ENCODE assay signal across 28 cellular contexts in genomic region chr4:48366611-48367010, GRCh38. TPM values are rescaled to one million over a fixed set of nuclear protein-coding genes. Genes with fewer than 3 reads are reported as not detected.
DNase-seq lines count a peak whose midpoint lies in the region; ATAC-seq, FAIRE-seq and TF ChIP-seq lines count a peak whose summit lies in the region.
"Had no signal": no experiment of that assay in that cellular context is flagged by ENCODE, and none has a peak within 500 bp of the region (broad histone marks: within the 10 kb centered on the region; RNA-seq: fewer than 3 reads in every experiment).

No MANE protein-coding gene starts in this region.

- DNase-seq in GM18507 (ENCODE audit: extremely low spot score, insufficient read length, low read depth) (no peak), pancreas (no peak)
- no peak for DNase-seq in activated CD8-positive, alpha-beta memory T cell treated with anti-CD3 and anti-CD28 coated beads, Interleukin-2, amount 50 U/mL, for 48 hours
- DNase-seq: ACHN; BE2C; Calu3; CD8-positive, alpha-beta memory T cell; DMS79 treated with DMSO at 0.1 percent for 48 hours; GM23248; H7; KBM-7; MG63; NCI-H1105 treated with DMSO at 0.1 percent for 48 hours; NCI-H146; NCI-H1930; NCI-H2107; NCI-H524 treated with DMSO at 0.1 percent for 48 hours; NCI-H774; PC-9; SJCRH30 had no signal

- no peak overlapping the region for H3K27ac Mint-ChIP-seq in activated T-helper 17 cell treated with anti-CD3 and anti-CD28 coated beads, Interleukin-2, amount 50 U/mL, for 72 hours
- H3K27ac Mint-ChIP-seq: CD14-positive monocyte had no signal

- H3K36me3 ChIP-seq in pancreas: no peaks in the 10 kb centered on the region
- H3K36me3 ChIP-seq: BE2C, MG63 had no signal

- H3K27me3 Mint-ChIP-seq in activated T-helper 17 cell treated with anti-CD3 and anti-CD28 coated beads, Interleukin-2, amount 50 U/mL, for 72 hours: no peaks in the 10 kb centered on the region
- H3K27me3 Mint-ChIP-seq: CD8-positive, alpha-beta memory T cell had no signal

- H3K9me3 Mint-ChIP-seq in activated T-helper 17 cell treated with anti-CD3 and anti-CD28 coated beads, Interleukin-2, amount 50 U/mL, for 72 hours: no peaks in the 10 kb centered on the region

- no peak overlapping the region for H3K4me3 Mint-ChIP-seq in activated T-helper 17 cell treated with anti-CD3 and anti-CD28 coated beads, Interleukin-2, amount 50 U/mL, for 72 hours
- H3K4me3 Mint-ChIP-seq: CD14-positive monocyte had no signal

- H3K27me3 ChIP-seq in pancreas: no peaks in the 10 kb centered on the region
- H3K27me3 ChIP-seq: BE2C, MG63, SJCRH30 had no signal

- no peak for TF ChIP-seq CTCF in pancreas (IDR thresholded peaks at IDR 0.05)

- peaks cover 19% of the 10 kb centered on the region for H3K4me1 Mint-ChIP-seq in activated T-helper 17 cell treated with anti-CD3 and anti-CD28 coated beads, Interleukin-2, amount 50 U/mL, for 72 hours

- no peak overlapping the region for H3K4me3 ChIP-seq in pancreas
- H3K4me3 ChIP-seq: GM23248, MG63, PC-9, SJCRH30 had no signal

- intact Hi-C loops in pancreas (cut with DNase I): no loop called here

- FAIRE-seq in A204.1 (lab: Jason Lieb, UNC): peak; percentile 3
- FAIRE-seq in GM18507 (lab: Jason Lieb, UNC): peak; percentile 21
- peak; percentile 70 for FAIRE-seq in endometrium (lab: Jason Lieb, UNC)
- peak; percentile 20 for FAIRE-seq in pancreas (lab: Jason Lieb, UNC)
- FAIRE-seq: HTR-8/SVneo had no signal

- no peak overlapping the region for H3K27ac ChIP-seq in pancreas
- H3K27ac ChIP-seq: GM23248, PC-9, SJCRH30 had no signal

- ATAC-seq in pancreas: no peak
- ATAC-seq in activated T-helper 17 cell treated with anti-CD3 and anti-CD28 coated beads, Interleukin-2, amount 50 U/mL, for 72 hours (replicated peaks): no peak
- no peak for ATAC-seq in GM19351 (IDR thresholded peaks at IDR 0.05; ENCODE audit: unreplicated experiment)
- ATAC-seq: Right ventricle myocardium inferior, SK-N-SH treated with all-trans-retinoic acid at 6 μM for 48 hours had no signal

- WGBS in pancreas, 2 donors: 66 to 72% methylated on average over 3 of the region's 3 CpGs

- H3K4me1 ChIP-seq in pancreas: peaks cover 0 to 23% (median 9%) of the 10 kb centered on the region in 3 donors
- H3K4me1 ChIP-seq: BE2C had no signal

- H3K9me3 ChIP-seq in pancreas: no peaks in the 10 kb centered on the region
- H3K9me3 ChIP-seq: BE2C, MG63, SJCRH30 had no signal

- H3K36me3 Mint-ChIP-seq in activated T-helper 17 cell treated with anti-CD3 and anti-CD28 coated beads, Interleukin-2, amount 50 U/mL, for 72 hours (ENCODE audit: low read depth): peaks cover 4% of the 10 kb centered on the region

RNA-seq across cellular contexts. Expression of gene SLAIN2, which starts 25.3 kb away (rescaled TPM):
- 10 to 100 TPM; 23.2 to 41.4 (median 30.6) TPM for total RNA-seq in pancreas
- polyA plus RNA-seq in pancreas: 1 to 10 TPM; 7.0 to 8.5 TPM
- 10 to 100 TPM; 38.5 to 52.0 TPM for total RNA-seq in activated T-helper 17 cell treated with anti-CD3 and anti-CD28 coated beads, Interleukin-2, amount 50 U/mL, for 72 hours
